21 cellular contexts compared by ENCODE assay signal in the genomic region with DNA sequence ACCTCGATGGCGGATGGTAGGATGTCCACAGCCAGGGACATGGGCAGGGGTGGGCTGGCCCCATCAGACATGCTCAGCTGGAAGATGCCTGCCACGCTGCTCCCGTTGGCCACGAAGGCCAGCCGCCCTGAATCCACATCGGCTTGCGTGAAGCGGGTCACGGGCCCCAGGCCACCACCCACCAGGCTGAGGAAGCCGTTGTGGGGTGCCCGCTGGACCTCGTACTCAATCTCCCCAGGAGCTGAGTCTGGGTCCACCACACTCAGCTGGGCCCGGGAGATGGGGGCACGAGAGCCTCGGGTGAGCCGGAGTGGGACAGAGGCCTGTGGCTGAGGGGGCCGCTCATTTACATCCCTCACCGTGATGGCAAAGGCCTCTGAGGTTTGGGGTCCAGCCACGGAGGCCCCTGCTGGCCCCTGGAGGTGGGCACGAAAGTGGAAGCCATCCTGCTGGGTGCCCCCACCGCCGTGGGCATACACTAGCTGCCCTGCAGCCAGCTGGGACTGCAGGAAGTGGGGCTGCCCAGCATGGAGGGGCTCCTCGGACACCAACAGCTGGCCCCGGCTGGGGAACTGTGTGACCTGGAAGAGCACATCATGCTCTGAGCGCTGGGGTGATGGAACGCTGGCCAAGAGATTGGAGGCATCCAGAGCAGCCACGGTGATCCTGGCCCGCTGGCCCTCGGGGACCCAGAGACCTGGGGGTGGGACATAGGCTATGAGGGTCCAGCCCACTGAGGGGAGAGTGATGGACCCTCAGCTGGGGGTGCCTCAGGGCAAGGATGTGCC. TPM values are rescaled to one million over a fixed set of nuclear protein-coding genes. Genes with fewer than 3 reads are reported as not detected.
DNase-seq lines count a peak whose midpoint lies in the region; ATAC-seq, FAIRE-seq and TF ChIP-seq lines count a peak whose summit lies in the region.
"Had no signal": no experiment of that assay in that cellular context is flagged by ENCODE, and none has a peak within 500 bp of the region (broad histone marks: within the 10 kb centered on the region; RNA-seq: fewer than 3 reads in every experiment).

No MANE protein-coding gene starts in this region.

- H3K4me3 ChIP-seq in BLaER1: no peak overlapping the region
- H3K4me3 ChIP-seq in HCT116 (replicated peaks in 1 of 2; ENCODE audit: low read depth in 1 of 2, low read length in 2 of 2): no peak overlapping the region
- no peak overlapping the region for H3K4me3 ChIP-seq in H1 (ENCODE audit: extremely low read depth in 1 of 4, insufficient read depth in 2 of 4, low read depth in 3 of 4, low read length in 4 of 4)
- no peak overlapping the region for H3K4me3 ChIP-seq in neuronal stem cell (ENCODE audit: low read length in 2 of 2)
- H3K4me3 ChIP-seq: GM23248 had no signal

- 0 out of 2 replicates have a peak overlapping the region, but pooled peaks have one; percentile 41 for H4K8ac ChIP-seq in H1 (ENCODE audit: extremely low read depth, insufficient read depth, low read length)
- H4K8ac ChIP-seq in neuronal stem cell (ENCODE audit: low read depth, low read length): no peak overlapping the region

- H3K4ac ChIP-seq in H1 (replicated peaks; ENCODE audit: insufficient read length, low read depth, low read length) (no peak overlapping the region), neuronal stem cell (ENCODE audit: low read length) (no peak overlapping the region)

- intact Hi-C loops in HCT116 (cut with micrococcal nuclease): no loop called here

- no peak for FAIRE-seq in H1 (lab: Jason Lieb, UNC)
- FAIRE-seq: D721Med, G401.6, GM12892, GM18507, H54, HTR-8/SVneo had no signal

- no peak for TF ChIP-seq RAD21 in HCT116 (IDR thresholded peaks at IDR 0.05; ENCODE audit: low read depth)
- TF ChIP-seq RAD21 in H1 (IDR thresholded peaks at IDR 0.05 in 1 of 2, conservative IDR thresholded peaks at IDR 0.05 in 1 of 2; ENCODE audit: low read depth in 2 of 2, low read length in 2 of 2): no peak

- no peak for TF ChIP-seq CTCF in HCT116 (IDR thresholded peaks at IDR 0.05 in 2 of 3, conservative IDR thresholded peaks at IDR 0.05 in 1 of 3; ENCODE audit: borderline replicate concordance in 1 of 3, insufficient read depth in 1 of 3, low read depth in 2 of 3, low read length in 2 of 3)
- TF ChIP-seq CTCF in H1 (IDR thresholded peaks at IDR 0.05; ENCODE audit: control extremely low read depth in 1 of 3, insufficient read depth in 1 of 3, low read depth in 1 of 3, low read length in 3 of 3): no peak
- TF ChIP-seq CTCF in GM10266 (IDR thresholded peaks at IDR 0.05; ENCODE audit: control insufficient read depth, insufficient read depth, low read depth, missing control alignments): no peak

- H4K5ac ChIP-seq in H1 (ENCODE audit: insufficient read length, low read depth, low read length): no peak overlapping the region

- H3K4me2 ChIP-seq in BLaER1 (peak overlapping the region; percentile 78), HCT116 (ENCODE audit: low read length) (no peak overlapping the region), H1 (ENCODE audit: insufficient read depth in 1 of 2, low read depth in 2 of 2, low read length in 2 of 2) (no peak overlapping the region), neuronal stem cell (ENCODE audit: insufficient read depth, low read length, poor library complexity, severe bottlenecking) (no peak overlapping the region)

- H2BK20ac ChIP-seq in H1 (ENCODE audit: low read length): no peak overlapping the region

- H3K27ac ChIP-seq in BLaER1: peak overlapping the region; percentile 52; the same call in 1 of the 2 replicates
- no peak overlapping the region for H3K27ac ChIP-seq in HCT116 (ENCODE audit: low read depth, low read length)
- H3K27ac ChIP-seq in H1 (ENCODE audit: low read depth, low read length): no peak overlapping the region
- H3K27ac ChIP-seq in neuronal stem cell (replicated peaks; ENCODE audit: low read length): no peak overlapping the region
- H3K27ac ChIP-seq: C4-2B, GM23248 had no signal

- no peak for DNase-seq in HCT116 (ENCODE audit: low read depth, low spot score)
- DNase-seq in H1 (ENCODE audit: low read depth in 1 of 2, low spot score in 2 of 2): no peak
- DNase-seq in neuronal stem cell (ENCODE audit: low spot score): no peak
- DNase-seq in GM10266 (ENCODE audit: extremely low spot score): no peak
- DNase-seq in OCI-M2 (lab: John Stamatoyannopoulos, UW; ENCODE audit: unreplicated experiment): no peak
- DNase-seq in hypothalamus (lab: John Stamatoyannopoulos, UW): no peak
- DNase-seq: Caco-2; CD4-positive, alpha-beta T cell; GM23248; HCEC 1CT; HFFc6; IMR-90 had no signal

- H2BK15ac ChIP-seq in H1 (ENCODE audit: low read length): no peak overlapping the region
- H2BK15ac ChIP-seq in neuronal stem cell (ENCODE audit: low read length): peak overlapping the region; percentile 70

- no peaks in the 10 kb centered on the region for H4K20me1 ChIP-seq in BLaER1
- H4K20me1 ChIP-seq in HCT116 (ENCODE audit: insufficient read depth): no peaks in the 10 kb centered on the region
- H4K20me1 ChIP-seq in H1 (replicated peaks in 1 of 2; ENCODE audit: control insufficient read depth in 1 of 2, insufficient read depth in 2 of 2, low read length in 2 of 2): no peaks in the 10 kb centered on the region

- H3K18ac ChIP-seq in H1 (ENCODE audit: extremely low read depth, low read length): no peak overlapping the region
- H3K18ac ChIP-seq in neuronal stem cell (ENCODE audit: low read length): peak overlapping the region; percentile 85

- CTCF ChIA-PET in HCT116 (lab: Charles Lee): no interaction called here
- CTCF ChIA-PET in H1 (lab: Charles Lee; ENCODE audit: partially characterized antibody): interaction anchor here (0.5 to 4.4 kb wide), 12 partner anchors 9 to 478 kb away, joined by 3 to 32 read pairs (median 4); a partner anchor contains a TSS

- H3K14ac ChIP-seq in H1 (ENCODE audit: insufficient read length) (no peak overlapping the region), neuronal stem cell (ENCODE audit: low read length) (peak overlapping the region; percentile 66)

- H3K27me3 ChIP-seq in BLaER1 (no peaks in the 10 kb centered on the region), HCT116 (ENCODE audit: insufficient read depth, low read length) (no peaks in the 10 kb centered on the region), H1 (replicated peaks in 1 of 4; ENCODE audit: control insufficient read depth in 3 of 4, extremely low read depth in 1 of 4, insufficient read depth in 3 of 4, low read length in 3 of 4) (no peaks in the 10 kb centered on the region), neuronal stem cell (ENCODE audit: control insufficient read depth in 3 of 3, insufficient read depth in 3 of 3, low read depth in 1 of 3, low read length in 3 of 3) (no peaks in the 10 kb centered on the region)

- WGBS in H1 (ENCODE audit: extremely low coverage in 1 of 2, insufficient coverage in 1 of 2, insufficient read length in 1 of 2, insufficient replicate concordance in 2 of 2, low coverage in 1 of 2, low lambda C conversion rate in 2 of 2, missing lambda C conversion rate in 1 of 2), 2 experiments: 95% methylated on average over 28 of the region's 30 CpGs; no CpG with 5 or more reads in 1 of the 2 experiments
- WGBS in neuronal stem cell (ENCODE audit: extremely low coverage in 2 of 2, insufficient read length in 2 of 2, insufficient replicate concordance in 1 of 2), 2 donors: no CpG with 5 or more reads among the region's 30 CpGs

- H4K91ac ChIP-seq in H1 (replicated peaks; ENCODE audit: insufficient read length, low read length): no peak overlapping the region
- H4K91ac ChIP-seq in neuronal stem cell (ENCODE audit: low read depth, low read length, poor library complexity): peak overlapping the region; percentile 86

- H2BK5ac ChIP-seq in H1 (ENCODE audit: low read depth, low read length): no peak overlapping the region
- peak overlapping the region; percentile 82 for H2BK5ac ChIP-seq in neuronal stem cell (ENCODE audit: low read length)

- H3K9me2 ChIP-seq in HCT116 (ENCODE audit: insufficient read depth): no peaks in the 10 kb centered on the region

- no peak overlapping the region for H2AFZ ChIP-seq in HCT116 (ENCODE audit: low read depth, low read length, poor library complexity, severe bottlenecking)
- no peak overlapping the region for H2AFZ ChIP-seq in H1 (ENCODE audit: low read length)
- no peak overlapping the region for H2AFZ ChIP-seq in neuronal stem cell (ENCODE audit: low read length)
- H2AFZ ChIP-seq: GM23248 had no signal

- no TSS peak for BruUV-seq in HCT116 (replicated peaks; lab: Mats Ljungman, UMichigan)

- H3K79me1 ChIP-seq in H1 (ENCODE audit: low read depth, low read length) (no peaks in the 10 kb centered on the region), neuronal stem cell (ENCODE audit: low read depth, low read length) (no peaks in the 10 kb centered on the region)

- H3K36me3 ChIP-seq in BLaER1 (no peaks in the 10 kb centered on the region), HCT116 (ENCODE audit: control insufficient read depth in 1 of 2, insufficient read depth in 2 of 2, low read length in 2 of 2) (no peaks in the 10 kb centered on the region), H1 (ENCODE audit: control insufficient read depth in 2 of 4, insufficient read depth in 4 of 4, low read length in 3 of 4) (no peaks in the 10 kb centered on the region), neuronal stem cell (replicated peaks in 1 of 2; ENCODE audit: control insufficient read depth in 2 of 2, insufficient read depth in 2 of 2, low read length in 2 of 2) (no peaks in the 10 kb centered on the region)

- ATAC-seq in HCT116: no peak
- no peak for ATAC-seq in HG03520 (IDR thresholded peaks at IDR 0.05; ENCODE audit: unreplicated experiment)

- TF ChIP-seq EP300 in H1 (IDR thresholded peaks at IDR 0.05; ENCODE audit: borderline replicate concordance in 1 of 2, low read depth in 2 of 2, low read length in 2 of 2): no peak

- H3K56ac ChIP-seq in H1 (replicated peaks; ENCODE audit: insufficient read length, low read depth, low read length): no peak overlapping the region

- H2AK5ac ChIP-seq in H1 (ENCODE audit: low read depth, low read length) (no peak overlapping the region), neuronal stem cell (ENCODE audit: low read depth, low read length) (peak overlapping the region; percentile 93)

- H2BK12ac ChIP-seq in H1 (ENCODE audit: low read depth, low read length): no peak overlapping the region
- H2BK12ac ChIP-seq in neuronal stem cell (ENCODE audit: low read length): peak overlapping the region; percentile 42

- H3K9ac ChIP-seq in BLaER1 (peak overlapping the region; percentile 60; the same call in 1 of the 2 replicates), HCT116 (ENCODE audit: low read length) (no peak overlapping the region), H1 (replicated peaks in 1 of 4; ENCODE audit: extremely low read depth in 1 of 4, low read depth in 3 of 4, low read length in 3 of 4) (no peak overlapping the region), neuronal stem cell (ENCODE audit: low read depth, low read length, poor library complexity) (no peak overlapping the region)
- H3K9ac ChIP-seq: GM23248 had no signal

- TF ChIP-seq POLR2A in HCT116 (IDR thresholded peaks at IDR 0.05; ENCODE audit: borderline replicate concordance, extremely low read depth, insufficient read depth, insufficient read length) (no peak), H1 (IDR thresholded peaks at IDR 0.05; ENCODE audit: control extremely low read depth in 1 of 2, low read depth in 2 of 2, low read length in 2 of 2) (no peak)

- RAD21 ChIA-PET in HCT116 (lab: Charles Lee; ENCODE audit: low non-redundant PET in 1 of 2, low total read pairs in 2 of 2, uncharacterized antibody in 2 of 2, unreplicated experiment in 2 of 2): no interaction called here

- H2BK120ac ChIP-seq in H1 (replicated peaks; ENCODE audit: low read depth, low read length) (no peak overlapping the region), neuronal stem cell (ENCODE audit: low read depth, low read length) (no peak overlapping the region)

- POLR2A ChIA-PET in HCT116 (lab: Charles Lee): no interaction called here
- POLR2A ChIA-PET in H1 (lab: Charles Lee; ENCODE audit: partially characterized antibody): interaction anchor here (0.8 to 1.3 kb wide), 4 partner anchors 8 to 44 kb away, joined by 3 to 5 read pairs (median 4); a partner anchor contains a TSS

- H3K4me1 ChIP-seq in BLaER1 (peaks cover 69% of the 10 kb centered on the region), HCT116 (ENCODE audit: control insufficient read depth in 1 of 2, insufficient read depth in 2 of 2, low read length in 2 of 2) (peaks cover 10 to 21% of the 10 kb centered on the region in 2 experiments; a peak in 3 of 4 replicates), H1 (replicated peaks in 1 of 4; ENCODE audit: control insufficient read depth in 3 of 4, insufficient read depth in 4 of 4, low read length in 3 of 4) (peaks cover 7 to 22% (median 10%) of the 10 kb centered on the region in 4 experiments), neuronal stem cell (ENCODE audit: control insufficient read depth in 2 of 2, insufficient read depth in 1 of 2, low read depth in 1 of 2, low read length in 2 of 2) (peaks cover 12 to 27% of the 10 kb centered on the region in 2 donors)

- H3K9me3 ChIP-seq in BLaER1 (no peaks in the 10 kb centered on the region), HCT116 (ENCODE audit: control insufficient read depth in 1 of 2, insufficient read depth in 1 of 2, low read depth in 1 of 2, low read length in 2 of 2) (no peaks in the 10 kb centered on the region), H1 (ENCODE audit: insufficient read depth in 2 of 2, low read depth in 1 of 2, low read length in 1 of 2) (no peaks in the 10 kb centered on the region), neuronal stem cell (replicated peaks in 1 of 2; ENCODE audit: control insufficient read depth in 2 of 2, insufficient read depth in 1 of 2, low read depth in 1 of 2, low read length in 2 of 2) (no peaks in the 10 kb centered on the region)
- H3K9me3 ChIP-seq: Caco-2 had no signal

- no peaks in the 10 kb centered on the region; the same call in 1 of the 2 replicates for H3K23me2 ChIP-seq in H1 (ENCODE audit: low read depth, low read length)

- H3K79me2 ChIP-seq in HCT116 (ENCODE audit: insufficient read depth, low read length): no peaks in the 10 kb centered on the region
- H3K79me2 ChIP-seq in H1 (ENCODE audit: control insufficient read depth in 1 of 2, insufficient read depth in 2 of 2, low read length in 2 of 2): no peaks in the 10 kb centered on the region

- H3K23ac ChIP-seq in H1 (ENCODE audit: insufficient read length) (no peak overlapping the region), neuronal stem cell (ENCODE audit: low read depth, low read length, poor library complexity) (peak overlapping the region; percentile 36)

RNA-seq across cellular contexts. Expression of a gene that starts 29.2 kb away (rescaled TPM):
- total RNA-seq in HCT116 (2021; ENCODE audit: unreplicated experiment): 8.3 TPM
- polyA plus RNA-seq in HCT116 (2012): 16.0 and 17.6 TPM in 2 replicates
- total RNA-seq in H1 (2021; fragmentation: NEBNext Ultra II Directional; extraction: Animal tissue kit (Norgen Biotek cat#: 25700)): 22.9 and 24.8 TPM in 2 replicates
- 14.3 and 15.7 TPM in 2 replicates for polyA plus RNA-seq in H1 (2011; rRNA removed)
- 11.5 TPM for polyA plus RNA-seq in H1 (2011; cell fraction: cytosol; rRNA removed)
- 25.7 TPM for polyA plus RNA-seq in H1 (2011; cell fraction: nucleus; rRNA removed)
- polyA plus RNA-seq in H1 (2012, experiment 1 of 2): 17.5 to 20.7 TPM (median 18.6 TPM) in 4 replicates
- polyA plus RNA-seq in H1 (2012, experiment 2 of 2): 13.9 TPM
- 10.5 TPM for polyA plus RNA-seq in H1 (2013, experiment 1 of 2)
- polyA plus RNA-seq in H1 (2013, experiment 2 of 2): 11.4 TPM
- 21.0 and 25.5 TPM in 2 replicates for polyA minus RNA-seq in H1 (2011; rRNA and poly(A)+ RNA removed)
- polyA minus RNA-seq in H1 (2011; cell fraction: cytosol; rRNA and poly(A)+ RNA removed): 17.4 TPM
- polyA minus RNA-seq in H1 (2011; cell fraction: nucleus; rRNA and poly(A)+ RNA removed): 21.6 TPM
- polyA plus RNA-seq in neuronal stem cell (2013, experiment 1 of 2): 9.8 TPM
- 10.7 TPM for polyA plus RNA-seq in neuronal stem cell (2013, experiment 2 of 2)

RNA-seq across cellular contexts. Expression of a gene that starts 35.8 kb away (rescaled TPM):
- total RNA-seq in HCT116 (2021; ENCODE audit: unreplicated experiment): 18.1 TPM
- 17.8 and 20.2 TPM in 2 replicates for polyA plus RNA-seq in HCT116 (2012)
- total RNA-seq in H1 (2021; fragmentation: NEBNext Ultra II Directional; extraction: Animal tissue kit (Norgen Biotek cat#: 25700)): 3.0 and 3.2 TPM in 2 replicates
- 1.4 and 1.9 TPM in 2 replicates for polyA plus RNA-seq in H1 (2011; rRNA removed)
- polyA plus RNA-seq in H1 (2011; cell fraction: cytosol; rRNA removed): 1.0 TPM
- polyA plus RNA-seq in H1 (2011; cell fraction: nucleus; rRNA removed): 4.7 TPM
- 1.5 to 3.6 TPM (median 2.6 TPM) in 4 replicates for polyA plus RNA-seq in H1 (2012, experiment 1 of 2)
- polyA plus RNA-seq in H1 (2012, experiment 2 of 2): 1.6 TPM
- 3.1 TPM for polyA plus RNA-seq in H1 (2013, experiment 1 of 2)
- polyA plus RNA-seq in H1 (2013, experiment 2 of 2): 2.0 TPM
- 2.5 and 3.3 TPM in 2 replicates for polyA minus RNA-seq in H1 (2011; rRNA and poly(A)+ RNA removed)
- polyA minus RNA-seq in H1 (2011; cell fraction: cytosol; rRNA and poly(A)+ RNA removed): 2.3 TPM
- polyA minus RNA-seq in H1 (2011; cell fraction: nucleus; rRNA and poly(A)+ RNA removed): 3.6 TPM
- 0.11 TPM for polyA plus RNA-seq in neuronal stem cell (2013, experiment 1 of 2)
- polyA plus RNA-seq in neuronal stem cell (2013, experiment 2 of 2): 0.10 TPM
- total RNA-seq: CD4-positive, alpha-beta T cell had no signal

RNA-seq across cellular contexts. Expression of a gene that starts 36.9 kb away (rescaled TPM):
- 79.9 TPM for total RNA-seq in HCT116 (2021; ENCODE audit: unreplicated experiment)
- polyA plus RNA-seq in HCT116 (2012): 68.6 and 78.4 TPM in 2 replicates
- 114 and 122 TPM in 2 replicates for total RNA-seq in H1 (2021; fragmentation: NEBNext Ultra II Directional; extraction: Animal tissue kit (Norgen Biotek cat#: 25700))
- 273 and 278 TPM in 2 replicates for polyA plus RNA-seq in H1 (2011; rRNA removed)
- 193 TPM for polyA plus RNA-seq in H1 (2011; cell fraction: cytosol; rRNA removed)
- polyA plus RNA-seq in H1 (2011; cell fraction: nucleus; rRNA removed): 91.6 TPM
- polyA plus RNA-seq in H1 (2012, experiment 1 of 2): 105 to 122 TPM (median 110 TPM) in 4 replicates
- polyA plus RNA-seq in H1 (2012, experiment 2 of 2): 139 TPM
- 117 TPM for polyA plus RNA-seq in H1 (2013, experiment 1 of 2)
- polyA plus RNA-seq in H1 (2013, experiment 2 of 2): 117 TPM
- polyA minus RNA-seq in H1 (2011; rRNA and poly(A)+ RNA removed): 22.0 and 25.5 TPM in 2 replicates
- 48.7 TPM for polyA minus RNA-seq in H1 (2011; cell fraction: cytosol; rRNA and poly(A)+ RNA removed)
- 73.3 TPM for polyA minus RNA-seq in H1 (2011; cell fraction: nucleus; rRNA and poly(A)+ RNA removed)
- 51.8 TPM for polyA plus RNA-seq in neuronal stem cell (2013, experiment 1 of 2)
- 51.5 TPM for polyA plus RNA-seq in neuronal stem cell (2013, experiment 2 of 2)

RNA-seq across cellular contexts. Expression of a gene that starts 51.4 kb away (rescaled TPM):
- 29.8 TPM for total RNA-seq in HCT116 (2021; ENCODE audit: unreplicated experiment)
- 20.1 and 28.7 TPM in 2 replicates for polyA plus RNA-seq in HCT116 (2012)
- total RNA-seq in H1 (2021; fragmentation: NEBNext Ultra II Directional; extraction: Animal tissue kit (Norgen Biotek cat#: 25700)): 26.2 and 28.2 TPM in 2 replicates
- polyA plus RNA-seq in H1 (2011; rRNA removed): 11.6 and 13.3 TPM in 2 replicates
- 20.3 TPM for polyA plus RNA-seq in H1 (2011; cell fraction: cytosol; rRNA removed)
- polyA plus RNA-seq in H1 (2011; cell fraction: nucleus; rRNA removed): 10.2 TPM
- polyA plus RNA-seq in H1 (2012, experiment 1 of 2): 20.2 to 23.4 TPM (median 22.0 TPM) in 4 replicates
- 8.5 TPM for polyA plus RNA-seq in H1 (2012, experiment 2 of 2)
- 22.4 TPM for polyA plus RNA-seq in H1 (2013, experiment 1 of 2)
- 21.5 TPM for polyA plus RNA-seq in H1 (2013, experiment 2 of 2)
- polyA minus RNA-seq in H1 (2011; rRNA and poly(A)+ RNA removed): 14.8 and 20.1 TPM in 2 replicates
- polyA minus RNA-seq in H1 (2011; cell fraction: cytosol; rRNA and poly(A)+ RNA removed): 10.3 TPM
- 15.0 TPM for polyA minus RNA-seq in H1 (2011; cell fraction: nucleus; rRNA and poly(A)+ RNA removed)
- polyA plus RNA-seq in neuronal stem cell (2013, experiment 1 of 2): 15.5 TPM
- 14.9 TPM for polyA plus RNA-seq in neuronal stem cell (2013, experiment 2 of 2)
